ENCODE assay signal across 1 cellular context in the genomic region with DNA sequence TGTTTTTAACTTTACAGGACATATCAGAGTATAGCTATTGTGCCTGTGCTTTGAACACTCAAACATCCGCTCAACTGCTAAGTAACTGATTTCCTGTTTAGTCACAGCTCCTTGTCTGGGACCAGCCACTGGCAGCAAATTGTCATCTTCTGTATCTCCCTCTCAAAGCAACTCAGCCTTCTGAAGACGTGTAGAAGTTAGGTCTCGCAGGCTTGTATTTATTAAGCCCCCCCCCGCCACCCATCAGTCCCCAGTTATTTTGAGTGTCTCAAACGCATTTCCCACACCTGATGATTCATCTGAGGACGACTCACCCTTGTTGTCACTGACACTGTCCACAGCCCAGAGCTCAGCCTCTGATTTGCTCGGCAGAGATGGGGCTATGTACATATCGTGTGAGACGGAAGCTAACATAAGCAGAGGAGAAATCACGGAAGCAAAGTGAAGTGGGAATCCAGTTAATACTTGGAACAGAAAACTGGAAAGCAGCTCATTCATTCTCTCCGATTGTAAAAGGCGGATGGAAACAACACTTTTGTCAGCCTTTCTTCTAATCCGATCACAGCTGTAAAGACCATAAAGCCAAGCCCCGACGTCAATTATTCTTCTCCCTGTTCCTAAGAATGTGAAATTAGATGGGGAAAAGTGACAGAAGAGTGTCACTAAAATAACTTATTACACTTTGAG.
TF ChIP-seq lines count a peak whose summit lies in the region.

No MANE protein-coding gene starts in this region.

TF ChIP-seq in GM23338, 12 proteins besides CTCF, POLR2A, EP300 and RAD21 (continued from another document):
- TF ChIP-seq REST (IDR thresholded peaks at IDR 0.05; ENCODE audit: unreplicated experiment) = no peak
- no peak for TF ChIP-seq ZNF114 (CRISPR knock-in tag; IDR thresholded peaks at IDR 0.05)
